ENCODE assay signal across 8 cellular contexts in genomic region chr12:26298785-26299621, GRCh38.
DNase-seq lines count a peak whose midpoint lies in the region; ATAC-seq and TF ChIP-seq lines count a peak whose summit lies in the region.

No MANE protein-coding gene starts in this region.

- no peak overlapping the region for H3K4me3 ChIP-seq in body of pancreas

- H3K4me1 Mint-ChIP-seq in type B pancreatic cell (ENCODE audit: unreplicated experiment): no peaks in the 10 kb centered on the region

- WGBS in body of pancreas, 2 donors: 51 to 58% methylated on average over 6 of the region's 6 CpGs

- H3K9me3 Mint-ChIP-seq in activated naive CD4-positive, alpha-beta T cell treated with anti-CD3 and anti-CD28 coated beads, Interleukin-2, amount 50 U/mL, for 72 hours: peaks cover 0 to 5% of the 10 kb centered on the region in 2 donors
- H3K9me3 Mint-ChIP-seq in type B pancreatic cell: no peaks in the 10 kb centered on the region

- no peaks in the 10 kb centered on the region for H3K9me3 ChIP-seq in body of pancreas

- H3K27ac Mint-ChIP-seq in activated naive CD4-positive, alpha-beta T cell treated with anti-CD3 and anti-CD28 coated beads, Interleukin-2, amount 50 U/mL, for 72 hours: no peak overlapping the region
- H3K27ac Mint-ChIP-seq in type B pancreatic cell: peak overlapping the region; percentile 69

- TF ChIP-seq CTCF in body of pancreas (IDR thresholded peaks at IDR 0.05): peak in 4 of 7 experiments; percentile 6 to 34 (median 28)
- TF ChIP-seq CTCF in type B pancreatic cell (conservative IDR thresholded peaks at IDR 0.05): no peak

- peak overlapping the region; percentile 49 for H3K4me3 Mint-ChIP-seq in type B pancreatic cell

- peaks cover 11% of the 10 kb centered on the region for H3K4me1 ChIP-seq in body of pancreas

- no peaks in the 10 kb centered on the region for H3K36me3 ChIP-seq in body of pancreas (replicated peaks in 1 of 2; ENCODE audit: insufficient read depth in 1 of 2, low read depth in 2 of 2)

- H3K27me3 Mint-ChIP-seq in type B pancreatic cell: peaks cover 10% of the 10 kb centered on the region

- no peak for DNase-seq in activated naive CD4-positive, alpha-beta T cell treated with anti-CD3 and anti-CD28 coated beads, Interleukin-2, amount 50 U/mL, for 72 hours (ENCODE audit: low spot score in 2 of 2)
- DNase-seq in activated naive CD4-positive, alpha-beta T cell (lab: John Stamatoyannopoulos, UW): no peak
- DNase-seq in NCI-H226 (peak; percentile 77), body of pancreas (peak in 1 of 4 donors; percentile 46), kidney tubule cell (ENCODE audit: low spot score) (peak; percentile 91), type B pancreatic cell (ENCODE audit: extremely low spot score, unreplicated experiment) (no peak)
- no peak for DNase-seq in stimulated activated CD4-positive, alpha-beta T cell treated with anti-CD3 and anti-CD28 coated beads, Interleukin-2, amount 100 ng/mL, for 24 hours

- peak; percentile 94 to 95 for ATAC-seq in activated naive CD4-positive, alpha-beta T cell treated with anti-CD3 and anti-CD28 coated beads, Interleukin-2, amount 50 U/mL, for 72 hours
- ATAC-seq in HG02763 (IDR thresholded peaks at IDR 0.05; ENCODE audit: unreplicated experiment): peak; percentile 98
- ATAC-seq in body of pancreas: peak; percentile 74

- H3K36me3 Mint-ChIP-seq in activated naive CD4-positive, alpha-beta T cell treated with anti-CD3 and anti-CD28 coated beads, Interleukin-2, amount 50 U/mL, for 72 hours: peaks cover 0 to 6% of the 10 kb centered on the region in 2 donors
- no peaks in the 10 kb centered on the region for H3K36me3 Mint-ChIP-seq in type B pancreatic cell

- no peak for TF ChIP-seq POLR2A in body of pancreas (IDR thresholded peaks at IDR 0.05)

- no peaks in the 10 kb centered on the region for H3K27me3 ChIP-seq in body of pancreas

- intact Hi-C loops in body of pancreas (cut with DNase I): no loop called here

- peak overlapping the region; percentile 0 to 71 (median 37) for H3K27ac ChIP-seq in body of pancreas

Comparison
In these comparisons a context has a peak if more than half of its experiments do, and no peak if none do; other contexts are left out.
1. DNase-seq: peak in NCI-H226 (single experiment) and kidney tubule cell (single experiment); none in activated naive CD4-positive, alpha-beta T cell treated with anti-CD3 and anti-CD28 coated beads, Interleukin-2, amount 50 U/mL, for 72 hours (0 of 2), activated naive CD4-positive, alpha-beta T cell (0 of 4), type B pancreatic cell (single experiment) and stimulated activated CD4-positive, alpha-beta T cell treated with anti-CD3 and anti-CD28 coated beads, Interleukin-2, amount 100 ng/mL, for 24 hours (0 of 2).
2. Peak in every context shown above with its lines, with median percentiles within 50 percentile points of each other: ATAC-seq.